8 cellular contexts compared by ENCODE assay signal in genomic region chr1:32892368-32893197, GRCh38. TPM values are rescaled to one million over a fixed set of nuclear protein-coding genes. Genes with fewer than 3 reads are reported as not detected.
DNase-seq lines count a peak whose midpoint lies in the region; ATAC-seq and TF ChIP-seq lines count a peak whose summit lies in the region.

No MANE protein-coding gene starts in this region.

- intact Hi-C loops in CD4-positive, alpha-beta T cell (cut with DNase I, micrococcal nuclease), result no loop called here
- intact Hi-C loops in esophagus squamous epithelium (cut with DNase I) (no loop called here), tibial artery (cut with DNase I; ENCODE audit: low total_unique reads) (no loop called here)
- intact Hi-C loops in naive thymus-derived CD4-positive, alpha-beta T cell (cut with micrococcal nuclease), result no loop called here

- H3K4me1 ChIP-seq in HUES48 (ENCODE audit: control insufficient read depth, insufficient read depth, low read length), result peaks cover 3% of the 10 kb centered on the region; the same call in 1 of the 2 replicates
- H3K4me1 ChIP-seq in esophagus squamous epithelium, result peaks cover 10 to 19% (median 13%) of the 10 kb centered on the region in 3 donors
- no peaks in the 10 kb centered on the region for H3K4me1 ChIP-seq in naive thymus-derived CD4-positive, alpha-beta T cell (ENCODE audit: control insufficient read depth in 2 of 2, insufficient read depth in 2 of 2, low read length in 2 of 2)
- H3K4me1 ChIP-seq in tibial artery, result peaks cover 0 to 18% (median 13%) of the 10 kb centered on the region in 4 donors

- peaks cover 17% of the 10 kb centered on the region for H3K4me1 Mint-ChIP-seq in CD4-positive, alpha-beta T cell (ENCODE audit: low read depth)
- H3K4me1 Mint-ChIP-seq in activated CD8-positive, alpha-beta T cell treated with anti-CD3 and anti-CD28 coated beads, Interleukin-2, amount 10 ng/mL, durations not matched to agents 7 days and 5 days (ENCODE audit: low read depth), result peaks cover 4% of the 10 kb centered on the region
- peaks cover 5 to 13% (median 8%) of the 10 kb centered on the region in 7 donors for H3K4me1 Mint-ChIP-seq in naive thymus-derived CD4-positive, alpha-beta T cell

- peak; percentile 54 for ATAC-seq in CD4-positive, alpha-beta T cell (ENCODE audit: poor library complexity)
- peak; percentile 78 for ATAC-seq in activated CD8-positive, alpha-beta T cell treated with anti-CD3 and anti-CD28 coated beads, Interleukin-2, amount 10 ng/mL, durations not matched to agents 7 days and 5 days
- ATAC-seq in naive thymus-derived CD4-positive, alpha-beta T cell, result peak; percentile 65
- ATAC-seq in HG02840 (IDR thresholded peaks at IDR 0.05; ENCODE audit: low FRiP score, unreplicated experiment) (no peak), HG03095 (IDR thresholded peaks at IDR 0.05; ENCODE audit: unreplicated experiment) (no peak)

- 0 out of 2 replicates have a peak overlapping the region, but pooled peaks have one; percentile 13 for H3K9ac ChIP-seq in HUES48 (ENCODE audit: low read depth, low read length)

- no peaks in the 10 kb centered on the region for H3K9me3 ChIP-seq in CD4-positive, alpha-beta T cell (ENCODE audit: control insufficient read depth, low read length)
- H3K9me3 ChIP-seq in HUES48 (ENCODE audit: control insufficient read depth, insufficient read depth, low read length) (no peaks in the 10 kb centered on the region), esophagus squamous epithelium (no peaks in the 10 kb centered on the region), tibial artery (no peaks in the 10 kb centered on the region)
- H3K9me3 ChIP-seq in naive thymus-derived CD4-positive, alpha-beta T cell (ENCODE audit: control insufficient read depth in 2 of 3, low read length in 3 of 3), result no peaks in the 10 kb centered on the region

- DNase-seq in CD4-positive, alpha-beta T cell, result peak in 1 of 10 experiments; percentile 37
- peak; percentile 49 for DNase-seq in activated CD8-positive, alpha-beta T cell treated with anti-CD3 and anti-CD28 coated beads, Interleukin-2, amount 10 ng/mL, durations not matched to agents 7 days and 5 days
- DNase-seq in esophagus squamous epithelium (lab: John Stamatoyannopoulos, UW) (no peak), tibial artery (peak in 1 of 2 donors; percentile 48)
- DNase-seq in naive thymus-derived CD4-positive, alpha-beta T cell, result peak in 1 of 9 donors; percentile 64

- no peak for TF ChIP-seq CTCF in CD4-positive, alpha-beta T cell (IDR thresholded peaks at IDR 0.05)
- TF ChIP-seq CTCF in esophagus squamous epithelium (IDR thresholded peaks at IDR 0.05) (peak in 5 of 6 experiments; percentile 4 to 60 (median 42)), tibial artery (IDR thresholded peaks at IDR 0.05) (peak in 1 of 2 experiments; percentile 20)

- H3K4me3 Mint-ChIP-seq in CD4-positive, alpha-beta T cell, result peak overlapping the region; percentile 27
- no peak overlapping the region for H3K4me3 Mint-ChIP-seq in activated CD8-positive, alpha-beta T cell treated with anti-CD3 and anti-CD28 coated beads, Interleukin-2, amount 10 ng/mL, durations not matched to agents 7 days and 5 days
- peak overlapping the region; percentile 51 to 75 (median 66) for H3K4me3 Mint-ChIP-seq in naive thymus-derived CD4-positive, alpha-beta T cell

- CTCF ChIA-PET in CD4-positive, alpha-beta T cell (lab: Charles Lee), result no interaction called here
- CTCF ChIA-PET in activated CD8-positive, alpha-beta T cell treated with anti-CD3 and anti-CD28 coated beads, Interleukin-2, amount 10 ng/mL, durations not matched to agents 7 days and 5 days (lab: Charles Lee), result interaction anchor here (0.5 to 3.8 kb wide), 11 partner anchors 11 to 305 kb away, joined by 3 to 33 read pairs (median 3); no protein-coding TSS in a partner anchor
- CTCF ChIA-PET in naive thymus-derived CD4-positive, alpha-beta T cell (lab: Charles Lee), result interaction anchor here (0.6 to 1.2 kb wide), 3 partner anchors 12 to 403 kb away, joined by 3 read pairs; no protein-coding TSS in a partner anchor

- H3K27me3 ChIP-seq in CD4-positive, alpha-beta T cell (ENCODE audit: control insufficient read depth, insufficient read depth, low read length), result peaks cover 85% of the 10 kb centered on the region
- H3K27me3 ChIP-seq in HUES48 (ENCODE audit: control insufficient read depth, insufficient read depth, low read length) (peaks cover 47% of the 10 kb centered on the region), esophagus squamous epithelium (peaks cover 0 to 70% (median 2%) of the 10 kb centered on the region in 4 donors), tibial artery (peaks cover 0 to 58% of the 10 kb centered on the region in 2 donors)
- H3K27me3 ChIP-seq in naive thymus-derived CD4-positive, alpha-beta T cell (ENCODE audit: control insufficient read depth in 2 of 2, insufficient read depth in 2 of 2, low read length in 2 of 2), result peaks cover 0 to 24% of the 10 kb centered on the region in 2 donors

- H3K27ac Mint-ChIP-seq in CD4-positive, alpha-beta T cell, result no peak overlapping the region
- no peak overlapping the region for H3K27ac Mint-ChIP-seq in activated CD8-positive, alpha-beta T cell treated with anti-CD3 and anti-CD28 coated beads, Interleukin-2, amount 10 ng/mL, durations not matched to agents 7 days and 5 days
- no peak overlapping the region for H3K27ac Mint-ChIP-seq in naive thymus-derived CD4-positive, alpha-beta T cell

- H3K27me3 Mint-ChIP-seq in CD4-positive, alpha-beta T cell, result peaks cover 93% of the 10 kb centered on the region
- H3K27me3 Mint-ChIP-seq in activated CD8-positive, alpha-beta T cell treated with anti-CD3 and anti-CD28 coated beads, Interleukin-2, amount 10 ng/mL, durations not matched to agents 7 days and 5 days (ENCODE audit: low read depth), result peaks cover 66% of the 10 kb centered on the region
- H3K27me3 Mint-ChIP-seq in naive thymus-derived CD4-positive, alpha-beta T cell, result peaks cover 60 to 69% (median 64%) of the 10 kb centered on the region in 5 donors

- TF ChIP-seq POLR2A in esophagus squamous epithelium (IDR thresholded peaks at IDR 0.05), result no peak

- no peaks in the 10 kb centered on the region for H3K9me3 Mint-ChIP-seq in CD4-positive, alpha-beta T cell
- no peaks in the 10 kb centered on the region for H3K9me3 Mint-ChIP-seq in activated CD8-positive, alpha-beta T cell treated with anti-CD3 and anti-CD28 coated beads, Interleukin-2, amount 10 ng/mL, durations not matched to agents 7 days and 5 days (ENCODE audit: insufficient read depth)
- peaks cover 0 to 4% (median 0%) of the 10 kb centered on the region in 11 donors for H3K9me3 Mint-ChIP-seq in naive thymus-derived CD4-positive, alpha-beta T cell

- peak overlapping the region; percentile 78 for H3K4me3 ChIP-seq in HUES48 (ENCODE audit: low read depth, low read length)
- peak overlapping the region; percentile 27 to 70 (median 44) for H3K4me3 ChIP-seq in esophagus squamous epithelium
- no peak overlapping the region for H3K4me3 ChIP-seq in naive thymus-derived CD4-positive, alpha-beta T cell (ENCODE audit: low read length)
- H3K4me3 ChIP-seq in tibial artery, result peak overlapping the region; percentile 31 to 47

- 45 to 47% methylated on average over 21 of the region's 49 CpGs for WGBS in esophagus squamous epithelium, 2 donors

- no peak overlapping the region for H3K27ac ChIP-seq in CD4-positive, alpha-beta T cell (ENCODE audit: low read depth, low read length)
- H3K27ac ChIP-seq in HUES48 (ENCODE audit: low read depth, low read length) (no peak overlapping the region), esophagus squamous epithelium (no peak overlapping the region), tibial artery (no peak overlapping the region)
- H3K27ac ChIP-seq in naive thymus-derived CD4-positive, alpha-beta T cell (ENCODE audit: low read depth, low read length), result no peak overlapping the region

- no peaks in the 10 kb centered on the region for H3K36me3 Mint-ChIP-seq in CD4-positive, alpha-beta T cell (ENCODE audit: low read depth)
- no peaks in the 10 kb centered on the region for H3K36me3 Mint-ChIP-seq in activated CD8-positive, alpha-beta T cell treated with anti-CD3 and anti-CD28 coated beads, Interleukin-2, amount 10 ng/mL, durations not matched to agents 7 days and 5 days (ENCODE audit: low read depth)
- H3K36me3 Mint-ChIP-seq in naive thymus-derived CD4-positive, alpha-beta T cell, result peaks cover 0 to 3% (median 0%) of the 10 kb centered on the region in 5 donors

- H3K36me3 ChIP-seq in HUES48 (ENCODE audit: control insufficient read depth, insufficient read depth, low read length) (no peaks in the 10 kb centered on the region), esophagus squamous epithelium (peaks cover 0 to 21% (median 0%) of the 10 kb centered on the region in 3 donors), tibial artery (peaks cover 0 to 17% (median 0%) of the 10 kb centered on the region in 3 donors)
- no peaks in the 10 kb centered on the region for H3K36me3 ChIP-seq in naive thymus-derived CD4-positive, alpha-beta T cell (ENCODE audit: control insufficient read depth in 2 of 3, insufficient read depth in 3 of 3, low read length in 3 of 3)

- POLR2A ChIA-PET in CD4-positive, alpha-beta T cell (lab: Charles Lee), result no interaction called here
- POLR2A ChIA-PET in activated CD8-positive, alpha-beta T cell treated with anti-CD3 and anti-CD28 coated beads, Interleukin-2, amount 10 ng/mL, durations not matched to agents 7 days and 5 days (lab: Charles Lee), result interaction anchor here (0.5 to 0.6 kb wide), 2 partner anchors 56 to 305 kb away, joined by 3 read pairs; no protein-coding TSS in a partner anchor
- POLR2A ChIA-PET in naive thymus-derived CD4-positive, alpha-beta T cell (lab: Charles Lee), result no interaction called here

RNA-seq across cellular contexts. Expression of gene HPCA, which starts 6.3 kb away (rescaled TPM):
- not detected for total RNA-seq in CD4-positive, alpha-beta T cell
- not detected for total RNA-seq in activated CD8-positive, alpha-beta T cell treated with anti-CD3 and anti-CD28 coated beads, Interleukin-2, amount 10 ng/mL, durations not matched to agents 7 days and 5 days
- total RNA-seq in esophagus squamous epithelium, result not detected
- total RNA-seq in naive thymus-derived CD4-positive, alpha-beta T cell, result under 1 TPM in 2 of 5 experiments, not detected in 3; 0.31 to 0.43 TPM
- polyA plus RNA-seq in naive thymus-derived CD4-positive, alpha-beta T cell, result not detected

RNA-seq across cellular contexts. Expression of gene TMEM54, which starts 8.6 kb away (rescaled TPM):
- total RNA-seq in CD4-positive, alpha-beta T cell, result not detected
- total RNA-seq in activated CD8-positive, alpha-beta T cell treated with anti-CD3 and anti-CD28 coated beads, Interleukin-2, amount 10 ng/mL, durations not matched to agents 7 days and 5 days, result not detected
- 100 to 1,000 TPM; 151 to 255 (median 178) TPM for total RNA-seq in esophagus squamous epithelium
- total RNA-seq in naive thymus-derived CD4-positive, alpha-beta T cell, result not detected
- polyA plus RNA-seq in naive thymus-derived CD4-positive, alpha-beta T cell, result not detected

RNA-seq across cellular contexts. Expression of gene FNDC5, which starts 21.9 kb away (rescaled TPM):
- total RNA-seq in CD4-positive, alpha-beta T cell, result not detected
- not detected for total RNA-seq in activated CD8-positive, alpha-beta T cell treated with anti-CD3 and anti-CD28 coated beads, Interleukin-2, amount 10 ng/mL, durations not matched to agents 7 days and 5 days
- total RNA-seq in esophagus squamous epithelium, result under 1 TPM in 2 of 4 donors, not detected in 2; 0.44 to 0.76 TPM
- total RNA-seq in naive thymus-derived CD4-positive, alpha-beta T cell, result not detected
- under 1 TPM in 1 of 2 donors, not detected in 1; 0.25 TPM for polyA plus RNA-seq in naive thymus-derived CD4-positive, alpha-beta T cell

Comparison
In these comparisons a context has a peak if more than half of its experiments do, and no peak if none do; other contexts are left out.
1. ATAC-seq: peak in CD4-positive, alpha-beta T cell (single experiment), activated CD8-positive, alpha-beta T cell treated with anti-CD3 and anti-CD28 coated beads, Interleukin-2, amount 10 ng/mL, durations not matched to agents 7 days and 5 days (single experiment) and naive thymus-derived CD4-positive, alpha-beta T cell (single experiment); none in HG02840 (single experiment) and HG03095 (single experiment).
2. RNA of gene TMEM54, which starts 8.6 kb away (total RNA-seq): 151 to 255 TPM in esophagus squamous epithelium; not detected in activated CD8-positive, alpha-beta T cell treated with anti-CD3 and anti-CD28 coated beads, Interleukin-2, amount 10 ng/mL, durations not matched to agents 7 days and 5 days, not detected in CD4-positive, alpha-beta T cell and not detected in naive thymus-derived CD4-positive, alpha-beta T cell; every median in the first group is over 100 times any median in the second.